17 cellular contexts compared by ENCODE assay signal in the genomic region with DNA sequence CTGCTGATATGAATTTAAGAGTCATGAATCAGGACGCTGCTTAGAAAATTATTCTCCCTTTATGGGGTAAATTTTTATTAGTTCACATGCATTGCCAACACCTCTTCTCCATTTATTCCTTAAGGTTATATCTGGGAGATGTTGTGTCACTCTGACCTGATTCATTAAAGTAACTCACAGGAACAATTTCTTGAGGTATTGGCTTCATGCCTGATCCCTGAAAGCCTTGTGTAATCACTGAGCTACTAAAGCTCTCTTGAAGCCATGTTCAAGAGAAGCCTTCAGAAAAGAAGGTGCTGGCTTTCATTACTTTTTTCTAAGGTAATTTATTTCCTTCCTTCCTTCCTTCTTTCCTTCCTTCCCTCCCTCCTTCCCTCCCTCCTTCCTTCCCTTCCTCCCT.
DNase-seq lines count a peak whose midpoint lies in the region; ATAC-seq, FAIRE-seq and TF ChIP-seq lines count a peak whose summit lies in the region.
"Had no signal": no experiment of that assay in that cellular context is flagged by ENCODE, and none has a peak within 500 bp of the region (broad histone marks: within the 10 kb centered on the region; RNA-seq: fewer than 3 reads in every experiment).

No MANE protein-coding gene starts in this region.

- H3K9me3 ChIP-seq in mammary epithelial cell (replicated peaks; ENCODE audit: insufficient read depth, low read length): no peaks in the 10 kb centered on the region
- H3K9me3 ChIP-seq in left lung: no peaks in the 10 kb centered on the region
- H3K9me3 ChIP-seq in esophagus squamous epithelium: no peaks in the 10 kb centered on the region
- H3K9me3 ChIP-seq: BLaER1 had no signal

- no peaks in the 10 kb centered on the region for H3K36me3 Mint-ChIP-seq in MCF 10A (ENCODE audit: insufficient read depth, unreplicated experiment)
- H3K36me3 Mint-ChIP-seq: CD14-positive monocyte; CD4-positive, alpha-beta memory T cell had no signal

- in situ Hi-C loops in mammary epithelial cell (cut with MboI; ENCODE audit: low sequenced_read_pairs in 2 of 2): no loop called here

- intact Hi-C loops in MCF 10A (cut with micrococcal nuclease) (no loop called here), mammary epithelial cell (cut with micrococcal nuclease) (no loop called here), left lung (cut with DNase I) (no loop called here), esophagus squamous epithelium (cut with DNase I) (no loop called here)

- no peaks in the 10 kb centered on the region for H3K27me3 Mint-ChIP-seq in MCF 10A (ENCODE audit: insufficient read depth, unreplicated experiment)
- H3K27me3 Mint-ChIP-seq: CD4-positive, alpha-beta memory T cell had no signal

- no peak overlapping the region for H3K9ac ChIP-seq in mammary epithelial cell (ENCODE audit: insufficient read depth, low read length)
- H3K9ac ChIP-seq: BLaER1 had no signal

- H3K36me3 ChIP-seq in mammary epithelial cell (ENCODE audit: insufficient read depth, low read length) (no peaks in the 10 kb centered on the region), bronchial epithelial cell (ENCODE audit: control insufficient read depth, insufficient read depth, low read length) (no peaks in the 10 kb centered on the region), left lung (no peaks in the 10 kb centered on the region), esophagus squamous epithelium (no peaks in the 10 kb centered on the region)
- H3K36me3 ChIP-seq: BLaER1 had no signal

- peak; percentile 71 for ATAC-seq in left lung
- no peak for ATAC-seq in GM21381 (IDR thresholded peaks at IDR 0.05; ENCODE audit: unreplicated experiment)
- ATAC-seq: GM12878, HepG2 had no signal

- 50% methylated on average over 1 of the region's 1 CpG for WGBS in mammary epithelial cell (ENCODE audit: low coverage, missing lambda C conversion rate)
- 69 to 75% methylated on average over 1 of the region's 1 CpG for WGBS in esophagus squamous epithelium, 2 donors

- BruUV-seq in MCF 10A (replicated peaks; lab: Mats Ljungman, UMichigan): no TSS peak
- BruUV-seq in mammary epithelial cell (replicated peaks; lab: Mats Ljungman, UMichigan): no TSS peak

- H3K4me3 Mint-ChIP-seq in MCF 10A (ENCODE audit: unreplicated experiment): no peak overlapping the region
- H3K4me3 Mint-ChIP-seq: CD14-positive monocyte; CD4-positive, alpha-beta memory T cell; H9 had no signal

- POLR2A ChIA-PET in MCF 10A (lab: Yijun Ruan, JAX): no interaction called here

- dilution Hi-C loops in mammary epithelial cell (cut with HindIII; ENCODE audit: low sequenced_read_pairs): no loop called here

- H3K9me3 Mint-ChIP-seq in MCF 10A (ENCODE audit: unreplicated experiment): no peaks in the 10 kb centered on the region

- H3K79me2 ChIP-seq in mammary epithelial cell (ENCODE audit: insufficient read depth, low read length): no peaks in the 10 kb centered on the region

- no peak for TF ChIP-seq POLR2A in esophagus squamous epithelium (IDR thresholded peaks at IDR 0.05)

- CTCF ChIA-PET in MCF 10A (lab: Yijun Ruan, JAX) (interaction anchor here (1.1 kb wide), 1 partner anchor 28 kb away, joined by 3 read pairs; no protein-coding TSS in a partner anchor), mammary epithelial cell (lab: Charles Lee; ENCODE audit: low non-redundant PET) (no interaction called here)

- H3K27me3 ChIP-seq in mammary epithelial cell (ENCODE audit: insufficient read depth, low read length) (no peaks in the 10 kb centered on the region), bronchial epithelial cell (ENCODE audit: control insufficient read depth, insufficient read depth, low read length) (no peaks in the 10 kb centered on the region), left lung (no peaks in the 10 kb centered on the region), esophagus squamous epithelium (no peaks in the 10 kb centered on the region)
- H3K27me3 ChIP-seq: BLaER1 had no signal

- no peak for FAIRE-seq in bronchial epithelial cell (lab: Jason Lieb, UNC)
- FAIRE-seq: GM12878, H1, HepG2 had no signal

- H3K4me3 ChIP-seq in mammary epithelial cell (replicated peaks in 1 of 3; ENCODE audit: insufficient read depth in 1 of 3, low read depth in 2 of 3, low read length in 3 of 3): no peak overlapping the region
- no peak overlapping the region for H3K4me3 ChIP-seq in bronchial epithelial cell (ENCODE audit: low read depth, low read length)
- H3K4me3 ChIP-seq in left lung: no peak overlapping the region
- no peak overlapping the region for H3K4me3 ChIP-seq in esophagus squamous epithelium
- H3K4me3 ChIP-seq: BLaER1, GM12878 had no signal

- H4K20me1 ChIP-seq in mammary epithelial cell (ENCODE audit: insufficient read depth, low read length): no peaks in the 10 kb centered on the region
- H4K20me1 ChIP-seq: BLaER1 had no signal

- no peak overlapping the region for H3K27ac ChIP-seq in mammary epithelial cell (ENCODE audit: insufficient read depth, low read depth, low read length)
- no peak overlapping the region for H3K27ac ChIP-seq in left lung
- H3K27ac ChIP-seq in esophagus squamous epithelium: no peak overlapping the region
- H3K27ac ChIP-seq: BLaER1 had no signal

- H3K4me1 ChIP-seq in mammary epithelial cell (ENCODE audit: insufficient read depth, low read length): no peaks in the 10 kb centered on the region
- no peaks in the 10 kb centered on the region for H3K4me1 ChIP-seq in left lung
- no peaks in the 10 kb centered on the region for H3K4me1 ChIP-seq in esophagus squamous epithelium
- H3K4me1 ChIP-seq: BLaER1 had no signal

- H2AFZ ChIP-seq in mammary epithelial cell (ENCODE audit: low read depth, low read length): no peak overlapping the region

- DNase-seq in MCF 10A (ENCODE audit: unreplicated experiment): peak; percentile 58
- DNase-seq in mammary epithelial cell: no peak
- peak; percentile 26 for DNase-seq in bronchial epithelial cell (ENCODE audit: low read depth)
- DNase-seq in left lung: no peak
- DNase-seq in NCI-H1105 treated with DMSO at 0.1 percent for 48 hours (lab: John Stamatoyannopoulos, UW): no peak
- DNase-seq in D341Med (ENCODE audit: low spot score): no peak
- DNase-seq in esophagus squamous epithelium (lab: John Stamatoyannopoulos, UW): no peak
- DNase-seq: 8988T; CD4-positive, alpha-beta memory T cell; DMS79 treated with DMSO at 0.1 percent for 48 hours; H9 had no signal

- H3K4me2 ChIP-seq in mammary epithelial cell (ENCODE audit: insufficient read depth, low read depth, low read length): no peak overlapping the region
- H3K4me2 ChIP-seq: BLaER1 had no signal

- no peak for TF ChIP-seq CTCF in MCF 10A (IDR thresholded peaks at IDR 0.05; ENCODE audit: unreplicated experiment)
- TF ChIP-seq CTCF in mammary epithelial cell (conservative IDR thresholded peaks at IDR 0.05 in 1 of 2, IDR thresholded peaks at IDR 0.05 in 1 of 2; ENCODE audit: extremely low read depth in 1 of 2, insufficient read depth in 1 of 2, low read depth in 1 of 2, low read length in 2 of 2): no peak
- TF ChIP-seq CTCF in bronchial epithelial cell (IDR thresholded peaks at IDR 0.05; ENCODE audit: insufficient read depth, low read length, severe bottlenecking): no peak
- no peak for TF ChIP-seq CTCF in left lung (IDR thresholded peaks at IDR 0.05)
- TF ChIP-seq CTCF in esophagus squamous epithelium (IDR thresholded peaks at IDR 0.05): no peak

- no peaks in the 10 kb centered on the region for H3K4me1 Mint-ChIP-seq in MCF 10A (ENCODE audit: insufficient read depth, unreplicated experiment)
- H3K4me1 Mint-ChIP-seq: CD14-positive monocyte; CD4-positive, alpha-beta memory T cell; H9 had no signal

- no peak overlapping the region for H3K27ac Mint-ChIP-seq in MCF 10A (ENCODE audit: low read depth, unreplicated experiment)
- H3K27ac Mint-ChIP-seq: CD14-positive monocyte; CD4-positive, alpha-beta memory T cell; H9 had no signal

Comparison
In these comparisons a context has a peak if more than half of its experiments do, and no peak if none do; other contexts are left out.
1. DNase-seq: peak in MCF 10A (single experiment) and bronchial epithelial cell (single experiment); none in mammary epithelial cell (single experiment), left lung (0 of 2), NCI-H1105 treated with DMSO at 0.1 percent for 48 hours (single experiment), D341Med (single experiment) and esophagus squamous epithelium (single experiment).